15 cellular contexts compared by ENCODE assay signal in the genomic region with DNA sequence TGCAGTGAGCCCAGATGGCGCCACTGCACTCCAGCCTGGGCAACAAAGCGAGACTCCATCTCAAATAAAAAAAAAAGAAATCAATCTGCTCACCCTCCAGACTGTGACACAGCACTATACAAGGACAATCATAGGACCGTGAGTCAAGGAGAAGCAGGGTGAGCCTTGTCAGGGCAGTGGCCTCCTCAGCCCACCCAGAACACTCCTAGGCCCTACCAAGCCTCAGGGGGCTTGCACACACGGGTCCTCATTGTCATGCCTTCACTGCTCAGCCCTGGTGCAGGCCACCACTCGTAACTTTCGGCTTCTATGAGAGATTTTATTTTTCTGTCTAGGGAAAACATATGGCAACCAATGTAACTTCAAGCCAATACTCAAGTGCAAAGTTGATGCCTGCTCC. TPM values are rescaled to one million over a fixed set of nuclear protein-coding genes. Genes with fewer than 3 reads are reported as not detected.
DNase-seq lines count a peak whose midpoint lies in the region; ATAC-seq, FAIRE-seq and TF ChIP-seq lines count a peak whose summit lies in the region.
"Had no signal": no experiment of that assay in that cellular context is flagged by ENCODE, and none has a peak within 500 bp of the region (broad histone marks: within the 10 kb centered on the region; RNA-seq: fewer than 3 reads in every experiment).

No MANE protein-coding gene starts in this region.

- peak; percentile 41 for ATAC-seq in HCT116
- ATAC-seq in RWPE2 (ENCODE audit: low read depth): no peak
- peak in 1 of 2 donors; percentile 31 for ATAC-seq in gastrocnemius medialis
- no peak for ATAC-seq in PC-3

- H3K27me3 ChIP-seq in HCT116 (ENCODE audit: insufficient read depth, low read length) (no peaks in the 10 kb centered on the region), RWPE2 (ENCODE audit: insufficient read depth, poor library complexity, severe bottlenecking) (no peaks in the 10 kb centered on the region), gastrocnemius medialis (no peaks in the 10 kb centered on the region), HAP-1 (ENCODE audit: low read depth) (no peaks in the 10 kb centered on the region), PC-3 (ENCODE audit: low read length) (no peaks in the 10 kb centered on the region)

- POLR2A ChIA-PET in HCT116 (lab: Charles Lee): no interaction called here
- POLR2A ChIA-PET in PC-3 (lab: Charles Lee; ENCODE audit: unreplicated experiment): no interaction called here

- H2AFZ ChIP-seq in HCT116 (ENCODE audit: low read depth, low read length, poor library complexity, severe bottlenecking) (no peak overlapping the region), PC-3 (ENCODE audit: low read length) (no peak overlapping the region)

- in situ Hi-C loops in gastrocnemius medialis (cut with MboI; ENCODE audit: low sequenced_read_pairs in 4 of 4) (no loop called here), HAP-1 (cut with MboI; ENCODE audit: low sequenced_read_pairs) (no loop called here)

- RAD21 ChIA-PET in HCT116 (lab: Charles Lee; ENCODE audit: low non-redundant PET in 1 of 2, low total read pairs in 2 of 2, uncharacterized antibody in 2 of 2, unreplicated experiment in 2 of 2): no interaction called here

- intact Hi-C loops in HCT116 (cut with micrococcal nuclease): no loop called here
- intact Hi-C loops in kidney (cut with DNase I): no loop called here
- intact Hi-C loops in gastrocnemius medialis (cut with DNase I; ENCODE audit: low total_unique reads): no loop called here
- intact Hi-C loops in PC-3 (cut with micrococcal nuclease): no loop called here

- H3K9me3 ChIP-seq in HCT116 (ENCODE audit: control insufficient read depth in 1 of 2, insufficient read depth in 1 of 2, low read depth in 1 of 2, low read length in 2 of 2) (no peaks in the 10 kb centered on the region), RWPE2 (ENCODE audit: severe bottlenecking) (no peaks in the 10 kb centered on the region), kidney (ENCODE audit: control insufficient read depth in 1 of 2, low read length in 2 of 2) (no peaks in the 10 kb centered on the region), gastrocnemius medialis (no peaks in the 10 kb centered on the region), HAP-1 (no peaks in the 10 kb centered on the region), PC-3 (ENCODE audit: low read length) (no peaks in the 10 kb centered on the region)

- H3K9me2 ChIP-seq in HCT116 (ENCODE audit: insufficient read depth): no peaks in the 10 kb centered on the region
- H3K9me2 ChIP-seq in PC-3 (replicated peaks; ENCODE audit: low read length): no peaks in the 10 kb centered on the region

- TF ChIP-seq POLR2A in HCT116 (IDR thresholded peaks at IDR 0.05; ENCODE audit: borderline replicate concordance, extremely low read depth, insufficient read depth, insufficient read length): no peak
- no peak for TF ChIP-seq POLR2A in gastrocnemius medialis (IDR thresholded peaks at IDR 0.05)

- H3K36me3 ChIP-seq in HCT116 (ENCODE audit: control insufficient read depth in 1 of 2, insufficient read depth in 2 of 2, low read length in 2 of 2) (0 out of 4 replicates have a peak, but pooled peaks cover 0 to 3% of the 10 kb centered on the region in 2 experiments), RWPE2 (ENCODE audit: low read depth) (peaks cover 24% of the 10 kb centered on the region), kidney (ENCODE audit: control insufficient read depth in 1 of 2, insufficient read depth in 2 of 2, low read length in 2 of 2) (peaks cover 0 to 6% of the 10 kb centered on the region in 2 donors), gastrocnemius medialis (peaks cover 0 to 9% of the 10 kb centered on the region in 2 donors), HAP-1 (replicated peaks) (peaks cover 9% of the 10 kb centered on the region), PC-3 (ENCODE audit: low read depth, low read length) (no peaks in the 10 kb centered on the region)

- BruUV-seq in HCT116 (replicated peaks; lab: Mats Ljungman, UMichigan) (no TSS peak), PC-3 (replicated peaks; lab: Mats Ljungman, UMichigan) (no TSS peak)

- H3K4me3 ChIP-seq in HCT116 (replicated peaks in 1 of 2; ENCODE audit: low read depth in 1 of 2, low read length in 2 of 2): peak overlapping the region in 1 of 2 experiments; percentile 31; a peak in 1 of 4 replicates
- H3K4me3 ChIP-seq in RWPE2 (ENCODE audit: severe bottlenecking): no peak overlapping the region
- no peak overlapping the region for H3K4me3 ChIP-seq in kidney (ENCODE audit: low read length in 2 of 2)
- H3K4me3 ChIP-seq in gastrocnemius medialis: no peak overlapping the region
- no peak overlapping the region for H3K4me3 ChIP-seq in HAP-1
- H3K4me3 ChIP-seq in PC-3 (ENCODE audit: low read length): no peak overlapping the region
- H3K4me3 ChIP-seq: lung had no signal

- no peak for DNase-seq in HCT116 (ENCODE audit: low read depth, low spot score)
- DNase-seq in RWPE2 (ENCODE audit: low spot score): no peak
- peak; percentile 28 for DNase-seq in kidney
- DNase-seq in gastrocnemius medialis: no peak
- DNase-seq in activated gamma-delta T cell treated with Interleukin-2 at 50 U/mL for 16 hours: no peak
- no peak for DNase-seq in HAP-1 (ENCODE audit: low spot score in 2 of 2)
- no peak for DNase-seq in PC-3
- DNase-seq: activated naive CD4-positive, alpha-beta T cell treated with anti-CD3 and anti-CD28 coated beads, Interleukin-2, amount 10 ng/mL, durations not matched to agents 7 days and 5 days; NCI-H146; retina; T1000 had no signal

- H4K20me1 ChIP-seq in HCT116 (ENCODE audit: insufficient read depth) (no peaks in the 10 kb centered on the region), PC-3 (ENCODE audit: low read length) (no peaks in the 10 kb centered on the region; the same call in 1 of the 2 replicates)

- H3K4me2 ChIP-seq in HCT116 (ENCODE audit: low read length) (peak overlapping the region; percentile 79), PC-3 (ENCODE audit: low read length) (no peak overlapping the region)

- TF ChIP-seq RAD21 in HCT116 (IDR thresholded peaks at IDR 0.05; ENCODE audit: low read depth): no peak

- peaks cover 4% of the 10 kb centered on the region for H3K79me2 ChIP-seq in HCT116 (ENCODE audit: insufficient read depth, low read length)
- H3K79me2 ChIP-seq in PC-3 (ENCODE audit: low read length): no peaks in the 10 kb centered on the region

- FAIRE-seq in kidney (lab: Jason Lieb, UNC): no peak
- FAIRE-seq: RCC 7860 had no signal

- H3K4me1 ChIP-seq in HCT116 (ENCODE audit: control insufficient read depth in 1 of 2, insufficient read depth in 2 of 2, low read length in 2 of 2): peaks cover 27 to 31% of the 10 kb centered on the region in 2 experiments
- peaks cover 15% of the 10 kb centered on the region for H3K4me1 ChIP-seq in RWPE2 (ENCODE audit: insufficient read depth, poor library complexity, severe bottlenecking)
- peaks cover 0 to 4% of the 10 kb centered on the region in 2 donors for H3K4me1 ChIP-seq in kidney (ENCODE audit: control insufficient read depth in 1 of 2, insufficient read depth in 1 of 2, low read depth in 1 of 2, low read length in 2 of 2)
- H3K4me1 ChIP-seq in gastrocnemius medialis: peaks cover 20 to 33% of the 10 kb centered on the region in 2 donors
- no peaks in the 10 kb centered on the region; the same call in 1 of the 2 replicates for H3K4me1 ChIP-seq in HAP-1
- peaks cover 9% of the 10 kb centered on the region; the same call in 1 of the 2 replicates for H3K4me1 ChIP-seq in PC-3 (ENCODE audit: insufficient read depth, low read length)

- H3F3A ChIP-seq in PC-3 (ENCODE audit: low read length, unreplicated experiment): no peaks in the 10 kb centered on the region

- CTCF ChIA-PET in HCT116 (lab: Charles Lee) (no interaction called here), PC-3 (lab: Charles Lee) (no interaction called here)

- H3K27ac ChIP-seq in HCT116 (ENCODE audit: low read depth, low read length): peak overlapping the region; percentile 87
- H3K27ac ChIP-seq in RWPE2 (ENCODE audit: poor library complexity, severe bottlenecking): peak overlapping the region; percentile 33
- H3K27ac ChIP-seq in kidney (ENCODE audit: low read depth in 2 of 2, low read length in 2 of 2): no peak overlapping the region
- peak overlapping the region; percentile 33 to 67 (median 54) for H3K27ac ChIP-seq in gastrocnemius medialis
- no peak overlapping the region for H3K27ac ChIP-seq in PC-3 (ENCODE audit: low read length)

- TF ChIP-seq CTCF in HCT116 (IDR thresholded peaks at IDR 0.05 in 2 of 3, conservative IDR thresholded peaks at IDR 0.05 in 1 of 3; ENCODE audit: borderline replicate concordance in 1 of 3, insufficient read depth in 1 of 3, low read depth in 2 of 3, low read length in 2 of 3) (no peak), RWPE2 (IDR thresholded peaks at IDR 0.05; ENCODE audit: poor library complexity, severe bottlenecking) (no peak), kidney (IDR thresholded peaks at IDR 0.05; ENCODE audit: borderline replicate concordance, extremely low read depth, insufficient read depth) (no peak), gastrocnemius medialis (IDR thresholded peaks at IDR 0.05 in 4 of 5, conservative IDR thresholded peaks at IDR 0.05 in 1 of 5) (no peak), PC-3 (conservative IDR thresholded peaks at IDR 0.05; ENCODE audit: low read depth, low read length) (no peak)

- peak overlapping the region; percentile 31; the same call in 1 of the 2 replicates for H3K9ac ChIP-seq in HCT116 (ENCODE audit: low read length)
- no peak overlapping the region for H3K9ac ChIP-seq in kidney (ENCODE audit: low read length in 2 of 2)
- H3K9ac ChIP-seq in PC-3 (ENCODE audit: low read length): no peak overlapping the region

RNA-seq across cellular contexts. Expression of a gene that starts 35.8 kb away (rescaled TPM):
- total RNA-seq in HCT116 (2021; ENCODE audit: unreplicated experiment) (42.9 TPM), kidney (67.7 TPM), gastrocnemius medialis (10 to 100 TPM; 30.0 to 72.7 (median 43.5) TPM), PC-3 (2014; rRNA removed) (36.1 and 46.1 TPM in 2 replicates)
- 39.2 and 48.9 TPM in 2 replicates for polyA plus RNA-seq in HCT116 (2012)
- polyA plus RNA-seq in kidney (ENCODE audit: insufficient read depth, low read depth, low replicate concordance): 37.5 TPM

RNA-seq across cellular contexts. Expression of a gene that starts 44.7 kb away (rescaled TPM):
- not detected for total RNA-seq in HCT116 (2021; ENCODE audit: unreplicated experiment)
- polyA plus RNA-seq in HCT116 (2012): not detected in 2 replicates
- total RNA-seq in kidney: not detected
- not detected for polyA plus RNA-seq in kidney (ENCODE audit: insufficient read depth, low read depth, low replicate concordance)
- under 1 TPM in 3 of 4 donors, not detected in 1; 0.19 to 0.33 (median 0.25) TPM for total RNA-seq in gastrocnemius medialis
- 0.17 TPM in 1 of 2 replicates, not detected in the other for total RNA-seq in PC-3 (2014; rRNA removed)
- total RNA-seq: cardiac septum, NCI-H460 had no signal

RNA-seq across cellular contexts. Expression of a gene that starts 58.0 kb away (rescaled TPM):
- 17.7 TPM for total RNA-seq in HCT116 (2021; ENCODE audit: unreplicated experiment)
- polyA plus RNA-seq in HCT116 (2012): 11.4 and 13.6 TPM in 2 replicates
- total RNA-seq in kidney: 14.3 TPM
- polyA plus RNA-seq in kidney (ENCODE audit: insufficient read depth, low read depth, low replicate concordance): 15.3 TPM
- total RNA-seq in gastrocnemius medialis: 10 to 100 TPM in 2 of 4 donors, 1 to 10 TPM in 2; 7.5 to 25.3 (median 12.0) TPM
- total RNA-seq in PC-3 (2014; rRNA removed): 12.6 and 22.9 TPM in 2 replicates

Comparison
In these comparisons a context has a peak if more than half of its experiments do, and no peak if none do; other contexts are left out.
1. H3K27ac ChIP-seq: peak in HCT116 (single experiment), RWPE2 (single experiment) and gastrocnemius medialis (4 of 4); none in kidney (0 of 2) and PC-3 (single experiment).